18 cellular contexts compared by ENCODE assay signal in the genomic region with DNA sequence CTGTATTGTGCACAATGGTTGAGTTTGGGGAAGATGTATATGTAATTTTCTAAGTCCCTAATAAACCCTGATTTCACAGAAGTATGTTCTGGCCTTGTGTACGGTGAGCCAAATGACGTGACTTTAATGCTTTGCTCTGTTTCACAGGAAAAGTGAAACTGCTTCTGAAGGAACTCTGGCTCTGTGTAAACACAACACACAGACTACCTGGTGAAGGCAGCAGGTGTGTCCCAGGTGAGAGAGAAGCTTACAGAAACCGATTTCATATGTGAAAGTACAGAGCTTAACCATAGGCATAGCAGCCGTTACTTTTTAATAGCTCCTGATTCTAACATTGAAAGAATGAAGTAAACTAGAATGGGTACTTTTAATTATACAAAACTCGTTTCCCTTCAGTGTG.
"Had no signal": no experiment of that assay in that cellular context is flagged by ENCODE, and none has a peak within 500 bp of the region (broad histone marks: within the 10 kb centered on the region; RNA-seq: fewer than 3 reads in every experiment).

No MANE protein-coding gene starts in this region.

- DNase-seq: activated B cell treated with CpG ODN at 0.5 μM for 24 hours; activated CD4-positive, alpha-beta memory T cell treated with anti-CD3 and anti-CD28 coated beads for 36 hours; activated CD4-positive, alpha-beta T cell treated with anti-CD3 and anti-CD28 coated beads for 36 hours; activated effector memory CD4-positive, alpha-beta T cell treated with anti-CD3 and anti-CD28 coated beads, Interleukin-2, amount 50 U/mL, for 16 hours; activated naive CD4-positive, alpha-beta T cell treated with anti-CD3 and anti-CD28 coated beads, Interleukin-2, amount 10 ng/mL, durations not matched to agents 7 days and 5 days; amygdala; cerebellar nuclear complex; endodermal cell; head of caudate nucleus; naive thymus-derived CD8-positive, alpha-beta T cell; stimulated activated CD4-positive, alpha-beta T cell treated with anti-CD3 and anti-CD28 coated beads, Interleukin-4, amount 100 ng/mL, for 24 hours; stimulated activated naive CD4-positive, alpha-beta T cell treated with Interleukin-2 at 50 U/mL for 16 hours; T1000 had no signal

- H3K36me3 ChIP-seq: prostate gland had no signal

- H3K27me3 ChIP-seq: gastroesophageal sphincter, neural progenitor cell had no signal

- H3K27ac ChIP-seq: coronary artery, epithelial cell of prostate, gastroesophageal sphincter, neural progenitor cell, prostate gland had no signal

- H3K9me3 ChIP-seq: gastroesophageal sphincter, prostate gland had no signal

- H3K4me1 ChIP-seq: gastroesophageal sphincter, neural progenitor cell, prostate gland had no signal

- ATAC-seq: activated CD4-positive, alpha-beta T cell treated with anti-CD3 and anti-CD28 coated beads for 36 hours; gastroesophageal sphincter; naive thymus-derived CD8-positive, alpha-beta T cell had no signal

- H3K4me3 ChIP-seq: coronary artery, gastroesophageal sphincter, neural progenitor cell, prostate gland had no signal
